25 cellular contexts compared by ENCODE assay signal in the genomic region with DNA sequence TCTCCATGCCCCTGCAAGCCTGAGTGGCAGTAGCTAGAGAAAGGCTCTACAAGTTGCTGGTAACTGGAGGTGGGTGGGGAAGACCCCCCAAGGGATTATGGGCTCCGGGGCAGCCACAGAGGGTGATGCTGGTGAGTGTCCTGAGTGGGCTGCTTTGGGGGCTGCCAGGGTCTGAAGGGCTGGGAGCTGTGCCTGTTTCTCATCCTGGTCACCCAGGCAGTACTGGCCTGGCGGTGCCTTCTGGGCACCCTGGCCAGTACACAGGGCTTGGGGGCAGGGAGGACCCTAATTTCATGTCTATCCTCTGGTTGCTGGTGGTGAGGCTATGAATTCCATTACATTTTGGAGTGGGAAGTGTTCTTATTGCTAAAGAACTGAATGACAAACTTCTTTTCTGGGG. TPM values are rescaled to one million over a fixed set of nuclear protein-coding genes. Genes with fewer than 3 reads are reported as not detected.
DNase-seq lines count a peak whose midpoint lies in the region; ATAC-seq, FAIRE-seq and TF ChIP-seq lines count a peak whose summit lies in the region.
"Had no signal": no experiment of that assay in that cellular context is flagged by ENCODE, and none has a peak within 500 bp of the region (broad histone marks: within the 10 kb centered on the region; RNA-seq: fewer than 3 reads in every experiment).

No MANE protein-coding gene starts in this region.

- no peak overlapping the region for H3K23ac ChIP-seq in mesenchymal stem cell (ENCODE audit: low read length in 2 of 2)

- H3K4ac ChIP-seq in mesenchymal stem cell (ENCODE audit: low read depth in 1 of 2, low read length in 2 of 2): no peak overlapping the region

- H3K9ac ChIP-seq in mesenchymal stem cell (ENCODE audit: low read length): no peak overlapping the region
- H3K9ac ChIP-seq: BLaER1 had no signal

- H2BK5ac ChIP-seq in mesenchymal stem cell (ENCODE audit: low read depth, low read length, poor library complexity, severe bottlenecking): no peak overlapping the region

- intact Hi-C loops in body of pancreas (cut with DNase I): loop anchor here (10.0 kb wide), 1 partner anchor 190 kb away; no protein-coding TSS in a partner anchor

- H2AFZ ChIP-seq in mesenchymal stem cell (ENCODE audit: low read depth, low read length): no peak overlapping the region

- 0 out of 2 replicates have a peak overlapping the region, but pooled peaks have one; percentile 0 for H3K27ac ChIP-seq in RWPE1
- no peak overlapping the region for H3K27ac ChIP-seq in RWPE2 (ENCODE audit: poor library complexity, severe bottlenecking)
- no peak overlapping the region for H3K27ac ChIP-seq in mesenchymal stem cell (ENCODE audit: low read length, poor library complexity, severe bottlenecking)
- H3K27ac ChIP-seq in body of pancreas: no peak overlapping the region
- H3K27ac ChIP-seq: BLaER1 had no signal

- H3K14ac ChIP-seq in mesenchymal stem cell (ENCODE audit: low read length in 2 of 2): no peak overlapping the region

- no peak overlapping the region for H2BK12ac ChIP-seq in mesenchymal stem cell (ENCODE audit: low read length in 2 of 2)

- H3K27me3 ChIP-seq in RWPE2 (ENCODE audit: insufficient read depth, poor library complexity, severe bottlenecking): no peaks in the 10 kb centered on the region
- H3K27me3 ChIP-seq in mesenchymal stem cell (ENCODE audit: control insufficient read depth in 1 of 2, insufficient read depth in 1 of 2, low read length in 2 of 2): no peaks in the 10 kb centered on the region
- H3K27me3 ChIP-seq in body of pancreas: no peaks in the 10 kb centered on the region
- H3K27me3 ChIP-seq: BE2C, BLaER1 had no signal

- H3K18ac ChIP-seq in mesenchymal stem cell (ENCODE audit: low read depth in 1 of 2, low read length in 2 of 2): no peak overlapping the region

- ATAC-seq in RWPE2 (ENCODE audit: low read depth) (no peak), esophagus mucosa (peak; percentile 46), body of pancreas (no peak), HG02798 (IDR thresholded peaks at IDR 0.05; ENCODE audit: poor library complexity, unreplicated experiment) (no peak)
- ATAC-seq: GM12878 had no signal

- TF ChIP-seq POLR2A in body of pancreas (IDR thresholded peaks at IDR 0.05) (no peak), GM12892 (IDR thresholded peaks at IDR 0.05; ENCODE audit: low read depth, low read length) (no peak)

- CTCF ChIA-PET in RWPE1 (lab: Yijun Ruan, JAX): interaction anchor here (0.6 to 1.4 kb wide), 3 partner anchors 33 to 99 kb away, joined by 3 to 5 read pairs (median 3); no protein-coding TSS in a partner anchor

- no peak overlapping the region for H4K91ac ChIP-seq in mesenchymal stem cell (ENCODE audit: low read length)

- H3K4me1 ChIP-seq in RWPE2 (ENCODE audit: insufficient read depth, poor library complexity, severe bottlenecking) (no peaks in the 10 kb centered on the region), mesenchymal stem cell (ENCODE audit: control insufficient read depth, insufficient read depth, low read depth, low read length) (peaks cover 1% of the 10 kb centered on the region), body of pancreas (no peaks in the 10 kb centered on the region)
- H3K4me1 ChIP-seq: BE2C had no signal

- FAIRE-seq in GM12892 (lab: Jason Lieb, UNC): no peak
- FAIRE-seq: A204.1, GM12878, GM19239 had no signal

- H3K9me3 ChIP-seq in RWPE2 (ENCODE audit: severe bottlenecking): no peaks in the 10 kb centered on the region
- H3K9me3 ChIP-seq in mesenchymal stem cell (ENCODE audit: control insufficient read depth, low read length): no peaks in the 10 kb centered on the region
- H3K9me3 ChIP-seq in body of pancreas: no peaks in the 10 kb centered on the region
- H3K9me3 ChIP-seq: BE2C, BLaER1 had no signal

- POLR2A ChIA-PET in RWPE1 (lab: Yijun Ruan, JAX; ENCODE audit: low non-redundant PET): no interaction called here

- peak overlapping the region; percentile 41 for H4K8ac ChIP-seq in mesenchymal stem cell (ENCODE audit: low read length)

- no peaks in the 10 kb centered on the region for H3K79me1 ChIP-seq in mesenchymal stem cell (replicated peaks; ENCODE audit: low read length, poor library complexity, severe bottlenecking)

- no peak overlapping the region for H2BK15ac ChIP-seq in mesenchymal stem cell (ENCODE audit: low read depth, poor library complexity, severe bottlenecking)

- H2AK5ac ChIP-seq in mesenchymal stem cell (ENCODE audit: low read length, severe bottlenecking): no peak overlapping the region

- H3K4me2 ChIP-seq in mesenchymal stem cell (ENCODE audit: low read length, poor library complexity, severe bottlenecking): no peak overlapping the region
- H3K4me2 ChIP-seq: BLaER1 had no signal

- H2BK120ac ChIP-seq in mesenchymal stem cell (ENCODE audit: low read depth, low read length): no peak overlapping the region

- H3K4me3 ChIP-seq in RWPE2 (ENCODE audit: severe bottlenecking): no peak overlapping the region
- no peak overlapping the region for H3K4me3 ChIP-seq in mesenchymal stem cell (ENCODE audit: insufficient read depth in 1 of 2, low read depth in 1 of 2, low read length in 2 of 2)
- no peak overlapping the region for H3K4me3 ChIP-seq in body of pancreas
- H3K4me3 ChIP-seq: BLaER1, GM12878 had no signal

- WGBS in mesenchymal stem cell: 100% methylated on average over 2 of the region's 2 CpGs
- 88 to 94% methylated on average over 2 of the region's 2 CpGs for WGBS in body of pancreas, 2 donors

- TF ChIP-seq CTCF in RWPE1 (conservative IDR thresholded peaks at IDR 0.05; ENCODE audit: low read depth) (no peak), RWPE2 (IDR thresholded peaks at IDR 0.05; ENCODE audit: poor library complexity, severe bottlenecking) (no peak), body of pancreas (IDR thresholded peaks at IDR 0.05) (no peak)

- H3K36me3 ChIP-seq in RWPE2 (ENCODE audit: low read depth) (peaks cover 32% of the 10 kb centered on the region), mesenchymal stem cell (ENCODE audit: control insufficient read depth in 1 of 2, insufficient read depth in 2 of 2, low read depth in 1 of 2, low read length in 2 of 2) (peaks cover 3 to 33% of the 10 kb centered on the region in 2 experiments), body of pancreas (replicated peaks in 1 of 2; ENCODE audit: insufficient read depth in 1 of 2, low read depth in 2 of 2) (peaks cover 0 to 5% of the 10 kb centered on the region in 2 donors)

- DNase-seq in RWPE1 (ENCODE audit: low spot score) (no peak), RWPE2 (ENCODE audit: low spot score) (peak; percentile 49), mesenchymal stem cell (no peak), body of pancreas (no peak), GM12892 (ENCODE audit: insufficient read length) (no peak)
- DNase-seq in activated effector memory CD4-positive, alpha-beta T cell treated with anti-CD3 and anti-CD28 coated beads, Interleukin-2, amount 50 U/mL, for 16 hours: no peak
- DNase-seq: 8988T; BE2C; C1 segment of cervical spinal cord; CD4-positive, alpha-beta memory T cell; CD4-positive, CD25-positive, alpha-beta regulatory T cell; CD8-positive, alpha-beta memory T cell; COR-L47; DMS 273 treated with DMSO at 0.1 percent for 48 hours; DMS153; DMS53; DMS79; DND-41; GDM1 had no signal

RNA-seq across cellular contexts. Expression of gene GATM, which starts 46.1 kb away (rescaled TPM):
- total RNA-seq in esophagus mucosa (11.3 TPM), body of pancreas (1,000 to 10,000 TPM; 1,064 to 1,447 TPM)
- polyA plus RNA-seq in mesenchymal stem cell (2013, experiment 1 of 2): 0.10 TPM
- 0.12 TPM for polyA plus RNA-seq in mesenchymal stem cell (2013, experiment 2 of 2)
- polyA plus RNA-seq in GM12892 (2012; ENCODE audit: missing spikeins): 81.7 TPM

Comparison
In these comparisons a context has a peak if more than half of its experiments do, and no peak if none do; other contexts are left out.
1. RNA of gene GATM, which starts 46.1 kb away (total RNA-seq): 1,064 to 1,447 TPM in body of pancreas; 11.3 TPM in esophagus mucosa (single experiment); every median in the first group is over 10 times any median in the second.